8 cellular contexts compared by ENCODE assay signal in the genomic region with DNA sequence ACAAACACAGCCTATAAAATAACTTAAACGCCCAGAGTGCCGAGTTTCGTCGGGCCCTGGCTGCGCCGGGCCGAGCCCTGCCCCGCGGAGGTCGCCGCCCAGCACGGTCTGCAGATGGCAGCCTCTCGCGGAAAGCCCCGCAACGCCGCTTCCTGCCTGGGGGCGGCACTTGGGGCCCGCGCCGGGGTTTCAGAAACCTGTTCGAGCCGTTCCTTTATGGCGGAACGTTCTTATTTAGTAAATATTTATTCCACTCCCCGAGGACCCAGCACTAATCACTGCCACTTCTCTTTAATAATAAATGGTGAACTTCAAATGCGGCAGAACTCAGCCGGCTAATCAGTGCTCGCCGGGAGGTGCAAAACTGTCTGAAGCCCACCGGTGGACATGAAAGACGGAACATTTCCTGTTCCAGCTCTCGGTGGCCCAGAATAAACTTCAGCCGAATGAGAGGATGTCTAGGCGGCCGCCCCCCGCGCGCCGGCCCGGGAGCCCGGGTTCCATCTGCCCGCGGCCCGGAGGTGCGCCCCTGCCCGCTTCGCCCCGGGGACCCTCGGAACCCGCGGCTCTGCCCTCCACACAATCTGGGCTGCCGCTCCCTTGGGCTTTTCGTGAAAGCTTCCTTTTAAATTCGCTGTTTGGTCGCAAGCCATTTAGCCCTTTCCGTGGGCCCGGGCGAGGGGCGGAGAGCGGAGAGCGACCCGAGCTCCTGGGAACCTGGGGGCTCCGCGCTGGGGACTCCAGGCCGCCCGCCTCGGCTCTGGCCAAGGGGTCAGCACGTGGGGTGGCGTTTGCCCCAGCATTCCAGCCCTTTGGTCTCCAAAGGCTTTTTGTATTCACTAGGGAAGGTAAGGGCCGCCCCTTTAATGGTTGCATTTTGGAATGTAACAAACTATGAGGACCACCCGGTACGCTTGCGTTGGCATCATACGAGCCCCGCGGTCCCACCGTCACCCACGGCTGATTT.
A peak's percentile ranks its signal among the peaks of the same experiment; 100 is the strongest.
DNase-seq lines count a peak whose midpoint lies in the region; ATAC-seq and TF ChIP-seq lines count a peak whose summit lies in the region.

No MANE protein-coding gene starts in this region.

- H3K27me3 ChIP-seq in AG04450 (ENCODE audit: control insufficient read depth, insufficient read depth, low read length) (peaks cover 11% of the 10 kb centered on the region), esophagus (ENCODE audit: control insufficient read depth in 1 of 2, insufficient read depth in 2 of 2, low read length in 2 of 2) (no peaks in the 10 kb centered on the region)

- peak overlapping the region; percentile 71 to 79 for H3K4me3 Mint-ChIP-seq in stimulated activated naive CD8-positive, alpha-beta T cell treated with anti-CD3 and anti-CD28 coated beads, Interleukin-15, amount 100 ng/mL, for 72 hours

- WGBS in esophagus, 2 donors, result 1 to 2% methylated on average over 79 of the region's 79 CpGs

- POLR2A ChIA-PET in AG04450 (lab: Yijun Ruan, JAX), result no interaction called here

- H3K27ac ChIP-seq in AG04450 (ENCODE audit: low read depth, low read length), result no peak overlapping the region
- H3K27ac ChIP-seq in esophagus (ENCODE audit: low read depth in 2 of 2, low read length in 1 of 2), result peak overlapping the region; percentile 81 to 83

- CTCF ChIA-PET in AG04450 (lab: Charles Lee), result interaction anchor here (0.6 to 8.6 kb wide), 19 partner anchors 8 to 1473 kb away, joined by 3 to 147 read pairs (median 4); a partner anchor contains a TSS

- peaks cover 9% of the 10 kb centered on the region for H3K4me1 Mint-ChIP-seq in stimulated activated naive CD8-positive, alpha-beta T cell treated with anti-CD3 and anti-CD28 coated beads, Interleukin-15, amount 100 ng/mL, for 72 hours

- peaks cover 34% of the 10 kb centered on the region for H3K27me3 Mint-ChIP-seq in stimulated activated naive CD8-positive, alpha-beta T cell treated with anti-CD3 and anti-CD28 coated beads, Interleukin-15, amount 100 ng/mL, for 72 hours

- H3K4me1 ChIP-seq in esophagus (ENCODE audit: control insufficient read depth in 2 of 2, insufficient read depth in 2 of 2, low read length in 1 of 2), result no peaks in the 10 kb centered on the region

- H3K9me3 ChIP-seq in AG04450 (ENCODE audit: control insufficient read depth, insufficient read depth, low read length), result no peaks in the 10 kb centered on the region; the same call in 1 of the 2 replicates
- no peaks in the 10 kb centered on the region for H3K9me3 ChIP-seq in esophagus (ENCODE audit: control insufficient read depth in 2 of 2, insufficient read depth in 1 of 2, low read depth in 1 of 2, low read length in 1 of 2)

- peak overlapping the region; percentile 58 for H3K4me3 ChIP-seq in AG04450 (ENCODE audit: low read depth, low read length)
- peak overlapping the region; percentile 54 to 67 for H3K4me3 ChIP-seq in esophagus (ENCODE audit: low read depth in 1 of 2, low read length in 2 of 2)

- peak overlapping the region in 1 of 2 donors; percentile 78 for H3K27ac Mint-ChIP-seq in stimulated activated naive CD8-positive, alpha-beta T cell treated with anti-CD3 and anti-CD28 coated beads, Interleukin-15, amount 100 ng/mL, for 72 hours

- DNase-seq in AG04450 (ENCODE audit: low read depth, low spot score) (no peak), NCI-H345 treated with DMSO at 0.1 percent for 48 hours (lab: John Stamatoyannopoulos, UW; ENCODE audit: unreplicated experiment) (peak; percentile 90), activated T-cell treated with anti-CD3 and anti-CD28 coated beads for 1 hour (ENCODE audit: low read depth) (peak; percentile 36), myocyte (ENCODE audit: low read depth) (peak; percentile 50)
- peak; percentile 71 to 77 for DNase-seq in stimulated activated naive CD8-positive, alpha-beta T cell treated with anti-CD3 and anti-CD28 coated beads, Interleukin-15, amount 100 ng/mL, for 72 hours

- H3K36me3 ChIP-seq in esophagus (ENCODE audit: control insufficient read depth in 2 of 2, insufficient read depth in 2 of 2, low read length in 1 of 2), result no peaks in the 10 kb centered on the region

- no peaks in the 10 kb centered on the region for H3K9me3 Mint-ChIP-seq in stimulated activated naive CD8-positive, alpha-beta T cell treated with anti-CD3 and anti-CD28 coated beads, Interleukin-15, amount 100 ng/mL, for 72 hours

- TF ChIP-seq CTCF in AG04450 (IDR thresholded peaks at IDR 0.05; ENCODE audit: low read depth, low read length), result peak; percentile 23; the same call in 1 of the 2 replicates

- peak; percentile 79 for ATAC-seq in GM18519 (IDR thresholded peaks at IDR 0.05; ENCODE audit: low FRiP score, unreplicated experiment)
- ATAC-seq in HG03039 (IDR thresholded peaks at IDR 0.05; ENCODE audit: unreplicated experiment), result peak; percentile 92
- peak; percentile 91 for ATAC-seq in stimulated activated naive CD8-positive, alpha-beta T cell treated with anti-CD3 and anti-CD28 coated beads, Interleukin-15, amount 100 ng/mL, for 72 hours
